29 cellular contexts compared by ENCODE assay signal in the genomic region with DNA sequence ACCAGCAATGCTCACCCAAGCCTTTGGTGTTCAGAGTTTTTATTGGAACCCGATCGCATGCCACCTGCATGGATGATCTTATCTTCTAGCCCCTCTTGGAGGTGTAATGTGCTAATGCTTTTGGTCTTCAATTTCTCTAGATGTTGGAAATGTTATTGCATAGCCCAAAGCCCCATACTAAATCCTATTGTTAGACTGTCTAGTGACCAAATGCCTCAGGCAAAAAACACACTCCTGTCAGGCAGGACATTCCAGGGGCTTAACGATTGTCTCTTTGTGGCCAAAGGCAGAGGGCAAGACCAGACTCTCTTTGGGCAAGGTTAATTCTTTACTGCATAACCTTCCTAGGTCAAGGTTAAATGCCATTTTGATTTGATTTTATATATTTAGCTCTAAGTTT.
"Had no signal": no experiment of that assay in that cellular context is flagged by ENCODE, and none has a peak within 500 bp of the region (broad histone marks: within the 10 kb centered on the region; RNA-seq: fewer than 3 reads in every experiment).

No MANE protein-coding gene starts in this region.

- H2AFZ ChIP-seq: parathyroid adenoma had no signal

- H3K4me1 ChIP-seq: right lobe of liver, spleen, suprapubic skin, testis, transverse colon, upper lobe of right lung, uterus had no signal

- H3K27me3 ChIP-seq: neutrophil, ovary, right lobe of liver, sigmoid colon, spleen, suprapubic skin, testis, tibial artery, transverse colon, upper lobe of right lung, uterus had no signal

- H3K4me2 ChIP-seq: smooth muscle cell had no signal

- DNase-seq: naive thymus-derived CD8-positive, alpha-beta T cell; nephron progenitor cell; nucleus accumbens; ovary; posterior cingulate gyrus; psoas muscle; right cardiac atrium; right lobe of liver; sigmoid colon; spleen; stimulated activated CD4-positive, alpha-beta T cell treated with anti-CD3 and anti-CD28 coated beads, Interleukin-12 subunit alpha, Interleukin-12 subunit beta, amount 100 ng/mL, for 4 hours; stimulated activated CD4-positive, alpha-beta T cell treated with anti-CD3 and anti-CD28 coated beads, Interleukin-1b, Interleukin-23, amount 100 ng/mL, for 48 hours; stimulated activated CD4-positive, alpha-beta T cell treated with anti-CD3 and anti-CD28 coated beads, Interleukin-4, amount 100 ng/mL, for 1 hour; stimulated activated CD4-positive, alpha-beta T cell treated with anti-CD3 and anti-CD28 coated beads, Interleukin-4, amount 100 ng/mL, for 4 hours; stimulated activated CD8-positive, alpha-beta memory T cell treated with anti-CD3 and anti-CD28 coated beads, Interleukin-4, amount 100 ng/mL, for 48 hours; stimulated activated naive CD4-positive, alpha-beta T cell; stimulated activated naive CD8-positive, alpha-beta T cell treated with anti-CD3 and anti-CD28 coated beads, Interleukin-15, amount 100 ng/mL, for 72 hours; stimulated activated naive CD8-positive, alpha-beta T cell treated with anti-CD3 and anti-CD28 coated beads, Interleukin-15, Interleukin-2, amounts not matched to agents 100 U/mL and 50 U/mL, for 24 hours; substantia nigra; testis; tibial artery; transverse colon; upper lobe of right lung; uterus had no signal

- H3K9me3 ChIP-seq: neutrophil, ovary, psoas muscle, right lobe of liver, sigmoid colon, suprapubic skin, testis, tibial artery, transverse colon, upper lobe of right lung, uterus had no signal

- H3K27ac ChIP-seq: neutrophil, ovary, parathyroid adenoma, psoas muscle, right lobe of liver, sigmoid colon, skin epidermis, spleen, suprapubic skin, testis, tibial artery, transverse colon, upper lobe of right lung, uterus had no signal

- H3K9ac ChIP-seq: parathyroid adenoma had no signal

- H3K79me2 ChIP-seq: parathyroid adenoma had no signal

- H3K36me3 ChIP-seq: neutrophil, ovary, right lobe of liver, sigmoid colon, spleen, suprapubic skin, tibial artery, transverse colon, upper lobe of right lung, uterus had no signal

- H3K4me3 ChIP-seq: ovary, psoas muscle, right lobe of liver, sigmoid colon, skin epidermis, smooth muscle cell, spleen, suprapubic skin, testis, tibial artery, transverse colon, upper lobe of right lung, uterus had no signal
